Comparison of ENCODE assay signal across 9 cellular contexts in the genomic region with DNA sequence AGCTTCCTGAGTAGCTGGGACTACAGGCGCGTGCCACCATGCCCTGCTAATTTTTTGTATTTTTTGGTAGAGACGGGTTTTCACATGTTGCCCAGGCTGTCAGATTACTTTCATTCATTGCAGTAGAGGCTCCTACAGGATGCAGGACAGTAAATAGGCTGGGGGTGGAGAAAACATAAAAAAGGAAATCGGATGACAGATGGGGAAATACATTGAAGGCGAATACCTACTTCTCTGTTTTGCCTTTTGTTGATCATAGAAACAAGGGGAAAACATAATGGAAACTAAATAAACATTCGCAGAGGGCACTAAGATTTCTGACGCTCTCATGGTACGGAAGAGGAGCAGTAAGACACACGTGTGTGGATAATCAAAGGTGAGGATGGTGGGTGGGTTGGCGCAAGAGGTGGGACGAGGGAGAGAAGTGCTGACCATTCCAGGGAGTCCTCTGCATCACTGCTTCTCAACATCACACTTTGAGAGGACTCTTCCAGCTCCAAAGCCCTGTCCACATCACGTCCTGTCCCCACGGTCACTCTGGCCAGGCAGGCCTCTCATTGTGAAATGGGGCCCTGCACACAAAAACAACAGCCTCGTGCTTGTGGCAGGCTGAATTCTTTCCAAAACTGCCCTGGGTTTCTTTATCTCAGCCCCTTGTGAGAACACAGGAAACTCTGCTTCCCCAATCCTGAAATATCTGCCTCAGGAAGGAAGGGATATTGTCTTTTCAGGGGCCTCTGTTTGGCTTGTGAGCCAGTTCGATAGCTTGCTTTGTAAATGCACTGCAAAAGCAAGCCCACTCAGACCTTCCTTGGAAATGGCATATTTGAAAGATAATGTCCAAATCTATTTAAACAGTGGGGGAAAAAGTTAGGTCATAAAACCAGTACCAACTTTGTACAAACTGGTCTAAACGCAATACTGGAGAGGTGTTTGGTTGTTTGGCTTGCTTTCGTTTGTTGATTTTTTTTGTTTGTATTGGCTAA.
DNase-seq lines count a peak whose midpoint lies in the region; TF ChIP-seq lines count a peak whose summit lies in the region.
"Had no signal": no experiment of that assay in that cellular context is flagged by ENCODE, and none has a peak within 500 bp of the region (broad histone marks: within the 10 kb centered on the region; RNA-seq: fewer than 3 reads in every experiment).

No MANE protein-coding gene starts in this region.

- intact Hi-C loops in tibial artery (cut with DNase I; ENCODE audit: low total_unique reads), result loop anchor here (10.0 kb wide), 1 partner anchor 187 kb away; a partner anchor contains a TSS

- H3K4me3 ChIP-seq in fibroblast of the aortic adventitia (ENCODE audit: low read depth, low read length), result no peak overlapping the region
- no peak overlapping the region for H3K4me3 ChIP-seq in muscle layer of colon (ENCODE audit: low read depth in 1 of 2, low read length in 2 of 2)
- no peak overlapping the region for H3K4me3 ChIP-seq in tibial artery

- no peak overlapping the region for H3K9ac ChIP-seq in muscle layer of colon (ENCODE audit: low read length)

- H3K27ac ChIP-seq in muscle layer of colon (ENCODE audit: low read depth, low read length), result peak overlapping the region; percentile 2
- peak overlapping the region; percentile 68 to 74 for H3K27ac ChIP-seq in tibial artery

- H3K36me3 ChIP-seq in muscle layer of colon (ENCODE audit: insufficient read depth, low read length), result no peaks in the 10 kb centered on the region
- no peaks in the 10 kb centered on the region for H3K36me3 ChIP-seq in tibial artery

- peak; percentile 27 for DNase-seq in UCSD-AML1 (lab: John Stamatoyannopoulos, UW; ENCODE audit: unreplicated experiment)
- peak; percentile 57 for DNase-seq in fibroblast of the aortic adventitia (ENCODE audit: low read depth)
- peak; percentile 85 for DNase-seq in tibial artery
- DNase-seq in DMS 273 treated with DMSO at 0.1 percent for 48 hours (lab: John Stamatoyannopoulos, UW), result no peak
- no peak for DNase-seq in RKO (ENCODE audit: low spot score)
- no peak for DNase-seq in NCI-H1417 (lab: John Stamatoyannopoulos, UW)
- DNase-seq: GF-D8, NCI-H446 had no signal

- TF ChIP-seq CTCF in fibroblast of the aortic adventitia (IDR thresholded peaks at IDR 0.05; ENCODE audit: insufficient read depth, low read length) (no peak), tibial artery (IDR thresholded peaks at IDR 0.05) (no peak)

- H3K4me1 ChIP-seq in muscle layer of colon (ENCODE audit: insufficient read depth, low read length), result peaks cover 6% of the 10 kb centered on the region
- peaks cover 3 to 35% (median 28%) of the 10 kb centered on the region in 4 donors for H3K4me1 ChIP-seq in tibial artery

- H3K9me3 ChIP-seq in muscle layer of colon (ENCODE audit: low read length), result no peaks in the 10 kb centered on the region
- H3K9me3 ChIP-seq in tibial artery, result no peaks in the 10 kb centered on the region

- H3K27me3 ChIP-seq in muscle layer of colon (ENCODE audit: control insufficient read depth in 1 of 2, insufficient read depth in 2 of 2, low read length in 2 of 2) (no peaks in the 10 kb centered on the region), tibial artery (no peaks in the 10 kb centered on the region)

Comparison
In these comparisons a context has a peak if more than half of its experiments do, and no peak if none do; other contexts are left out.
1. DNase-seq: peak in UCSD-AML1 (single experiment), fibroblast of the aortic adventitia (single experiment) and tibial artery (2 of 2); none in DMS 273 treated with DMSO at 0.1 percent for 48 hours (single experiment), RKO (single experiment) and NCI-H1417 (0 of 3).